8 cellular contexts compared by ENCODE assay signal in the genomic region with DNA sequence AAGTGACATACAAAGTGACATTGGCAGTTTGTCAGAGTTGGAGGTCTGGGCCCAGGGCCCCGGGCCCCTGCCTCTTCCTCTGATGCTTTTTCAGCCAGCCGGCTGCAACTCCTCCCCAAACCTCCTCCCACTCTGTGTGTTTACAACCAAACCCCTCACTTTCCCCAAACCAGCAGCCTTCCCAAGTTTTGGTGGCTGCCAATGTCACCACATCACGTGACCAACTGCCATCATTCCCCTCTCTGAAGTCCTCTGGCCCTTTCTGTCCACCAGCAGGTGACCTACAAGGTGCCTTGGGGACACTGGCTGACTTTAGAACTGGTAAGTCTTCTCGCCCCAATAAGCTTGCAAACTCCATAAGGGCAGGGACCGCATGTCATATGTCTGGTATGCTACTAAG.
"Had no signal": no experiment of that assay in that cellular context is flagged by ENCODE, and none has a peak within 500 bp of the region (broad histone marks: within the 10 kb centered on the region; RNA-seq: fewer than 3 reads in every experiment).

No MANE protein-coding gene starts in this region.

- H3K27ac Mint-ChIP-seq: H9 had no signal

- H2AFZ ChIP-seq: GM23248 had no signal

- FAIRE-seq: H1, H54 had no signal

- H3K27ac ChIP-seq: GM23248, HL-60 had no signal

- H3K36me3 Mint-ChIP-seq: IgD-negative memory B cell had no signal

- H3K4me3 ChIP-seq: GM23248 had no signal

- H3K4me3 Mint-ChIP-seq: H9, IgD-negative memory B cell had no signal

- DNase-seq: GM23248, H9, HCEC 1CT, KG1 had no signal

- H3K9ac ChIP-seq: GM23248 had no signal

- H3K9me3 Mint-ChIP-seq: IgD-negative memory B cell had no signal
